ENCODE assay signal across 1 cellular context in genomic region chr7:131330299-131330698, GRCh38.
TF ChIP-seq lines count a peak whose summit lies in the region.

No MANE protein-coding gene starts in this region.

TF ChIP-seq in HepG2, 621 proteins besides CTCF, POLR2A, EP300 and RAD21:
- TF ChIP-seq MEF2D (CRISPR knock-in tag; IDR thresholded peaks at IDR 0.05): no peak
- TF ChIP-seq ZFP36L1 (CRISPR knock-in tag; IDR thresholded peaks at IDR 0.05): no peak
- no peak for TF ChIP-seq ZNF563 (CRISPR knock-in tag; IDR thresholded peaks at IDR 0.05)
- no peak for TF ChIP-seq ZNF569 (CRISPR knock-in tag; IDR thresholded peaks at IDR 0.05; ENCODE audit: borderline replicate concordance)
- TF ChIP-seq THAP11 (CRISPR knock-in tag; IDR thresholded peaks at IDR 0.05): no peak
